ENCODE assay signal across 1 cellular context in genomic region chr3:51538459-51539290, GRCh38.
TF ChIP-seq lines count a peak whose summit lies in the region.

TSS of gene RAD54L2 (plus strand) at chr3:51538719. CDS start at chr3:51590421, 51,702 bp downstream.

TF ChIP-seq in HEK293, 187 proteins besides CTCF, POLR2A, EP300 and RAD21 (continued from another document and continues in another):
- peak; percentile 70; the same call in 1 of the 2 replicates for TF ChIP-seq ZBTB6 (tag by site-specific recombination; IDR thresholded peaks at IDR 0.05)
- TF ChIP-seq ZNF214 (tag by site-specific recombination; IDR thresholded peaks at IDR 0.05; ENCODE audit: borderline replicate concordance), result no peak
- peak; percentile 79 for TF ChIP-seq YY2 (tag by site-specific recombination; IDR thresholded peaks at IDR 0.05)
- TF ChIP-seq ZNF785 (tag by site-specific recombination; IDR thresholded peaks at IDR 0.05), result peak; percentile 88; the same call in 1 of the 2 replicates
- no peak for TF ChIP-seq PRDM6 (tag by site-specific recombination; IDR thresholded peaks at IDR 0.05)
- TF ChIP-seq ZNF610 (tag by site-specific recombination; IDR thresholded peaks at IDR 0.05; ENCODE audit: borderline replicate concordance), result no peak
- TF ChIP-seq KLF1 (tag by site-specific recombination; IDR thresholded peaks at IDR 0.05), result 0 out of 2 replicates have a peak, but pooled peaks have one; percentile 16
- no peak for TF ChIP-seq MEIS1 (CRISPR knock-in tag; IDR thresholded peaks at IDR 0.05; ENCODE audit: borderline replicate concordance)
- no peak for TF ChIP-seq WT1 (tag by site-specific recombination; IDR thresholded peaks at IDR 0.05)
- no peak for TF ChIP-seq ZNF266 (tag by site-specific recombination; IDR thresholded peaks at IDR 0.05; ENCODE audit: low read depth)
- peak; percentile 92 for TF ChIP-seq ZNF626 (tag by site-specific recombination; IDR thresholded peaks at IDR 0.05)
- TF ChIP-seq GLI4 (tag by site-specific recombination; IDR thresholded peaks at IDR 0.05), result peak; percentile 84; the same call in 1 of the 2 replicates
- TF ChIP-seq ZNF768 (tag by site-specific recombination; IDR thresholded peaks at IDR 0.05), result no peak
- TF ChIP-seq ZNF510 (tag by site-specific recombination; IDR thresholded peaks at IDR 0.05; ENCODE audit: insufficient replicate concordance), result no peak
- TF ChIP-seq ZBTB20 (tag by site-specific recombination; IDR thresholded peaks at IDR 0.05), result no peak
- TF ChIP-seq ZNF140 (tag by site-specific recombination; IDR thresholded peaks at IDR 0.05), result no peak
- no peak for TF ChIP-seq ZNF37A (tag by site-specific recombination; IDR thresholded peaks at IDR 0.05)
- no peak for TF ChIP-seq ZNF112 (tag by site-specific recombination; IDR thresholded peaks at IDR 0.05)
- no peak for TF ChIP-seq ZNF302 (tag by site-specific recombination; IDR thresholded peaks at IDR 0.05; ENCODE audit: low read depth)
- peak; percentile 74 for TF ChIP-seq YY1 (tag by site-specific recombination; IDR thresholded peaks at IDR 0.05)
- peak; percentile 64 for TF ChIP-seq PBX3 (CRISPR knock-in tag; IDR thresholded peaks at IDR 0.05)
- TF ChIP-seq ZNF148 (tag by site-specific recombination; IDR thresholded peaks at IDR 0.05; ENCODE audit: borderline replicate concordance), result no peak
- no peak for TF ChIP-seq ZNF16 (tag by site-specific recombination; IDR thresholded peaks at IDR 0.05; ENCODE audit: low read depth)
- no peak for TF ChIP-seq KLF7 (tag by site-specific recombination; IDR thresholded peaks at IDR 0.05; ENCODE audit: borderline replicate concordance)
- TF ChIP-seq IKZF3 (tag by site-specific recombination; IDR thresholded peaks at IDR 0.05), result peak; percentile 88
- no peak for TF ChIP-seq ZNF433 (tag by site-specific recombination; IDR thresholded peaks at IDR 0.05; ENCODE audit: low read depth)
- 0 out of 2 replicates have a peak, but pooled peaks have one; percentile 38 for TF ChIP-seq KLF9 (tag by site-specific recombination; IDR thresholded peaks at IDR 0.05; ENCODE audit: low read depth)
- no peak for TF ChIP-seq ZNF514 (tag by site-specific recombination; IDR thresholded peaks at IDR 0.05)
- no peak for TF ChIP-seq GLI2 (tag by site-specific recombination; IDR thresholded peaks at IDR 0.05; ENCODE audit: borderline replicate concordance, low read depth)
- no peak for TF ChIP-seq ZNF560 (tag by site-specific recombination; IDR thresholded peaks at IDR 0.05; ENCODE audit: borderline replicate concordance)
- TF ChIP-seq, protein P1, sequence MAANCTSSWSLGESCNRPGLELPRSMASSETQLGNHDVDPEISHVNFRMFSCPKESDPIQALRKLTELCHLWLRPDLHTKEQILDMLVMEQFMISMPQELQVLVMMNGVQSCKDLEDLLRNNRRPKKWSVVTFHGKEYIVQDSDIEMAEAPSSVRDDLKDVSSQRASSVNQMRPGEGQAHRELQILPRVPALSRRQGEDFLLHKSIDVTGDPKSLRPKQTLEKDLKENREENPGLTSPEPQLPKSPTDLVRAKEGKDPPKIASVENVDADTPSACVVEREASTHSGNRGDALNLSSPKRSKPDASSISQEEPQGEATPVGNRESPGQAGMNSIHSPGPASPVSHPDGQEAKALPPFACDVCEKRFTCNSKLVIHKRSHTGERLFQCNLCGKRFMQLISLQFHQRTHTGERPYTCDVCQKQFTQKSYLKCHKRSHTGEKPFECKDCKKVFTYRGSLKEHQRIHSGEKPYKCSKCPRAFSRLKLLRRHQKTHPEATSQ (tag by site-specific recombination; IDR thresholded peaks at IDR 0.05), result peak; percentile 99
- no peak for TF ChIP-seq ZNF623 (tag by site-specific recombination; IDR thresholded peaks at IDR 0.05)
- no peak for TF ChIP-seq ZNF747 (tag by site-specific recombination; IDR thresholded peaks at IDR 0.05)
- TF ChIP-seq FEZF1 (tag by site-specific recombination; IDR thresholded peaks at IDR 0.05), result no peak
- TF ChIP-seq RBAK (tag by site-specific recombination; IDR thresholded peaks at IDR 0.05), result no peak
- peak; percentile 94 for TF ChIP-seq ZSCAN30 (tag by site-specific recombination; IDR thresholded peaks at IDR 0.05)
- TF ChIP-seq ZNF596 (tag by site-specific recombination; IDR thresholded peaks at IDR 0.05), result 0 out of 2 replicates have a peak, but pooled peaks have one; percentile 14
- no peak for TF ChIP-seq ZNF114 (tag by site-specific recombination; IDR thresholded peaks at IDR 0.05)
- TF ChIP-seq ZNF704 (tag by site-specific recombination; IDR thresholded peaks at IDR 0.05), result no peak
- no peak for TF ChIP-seq ZNF530 (tag by site-specific recombination; IDR thresholded peaks at IDR 0.05; ENCODE audit: low read depth)
- no peak for TF ChIP-seq SALL2 (tag by site-specific recombination; IDR thresholded peaks at IDR 0.05; ENCODE audit: borderline replicate concordance)
- no peak; the same call in 1 of the 2 replicates for TF ChIP-seq MZF1 (tag by site-specific recombination; IDR thresholded peaks at IDR 0.05; ENCODE audit: borderline replicate concordance)
- TF ChIP-seq BCL6B (tag by site-specific recombination; IDR thresholded peaks at IDR 0.05), result no peak
- TF ChIP-seq, protein P2, sequence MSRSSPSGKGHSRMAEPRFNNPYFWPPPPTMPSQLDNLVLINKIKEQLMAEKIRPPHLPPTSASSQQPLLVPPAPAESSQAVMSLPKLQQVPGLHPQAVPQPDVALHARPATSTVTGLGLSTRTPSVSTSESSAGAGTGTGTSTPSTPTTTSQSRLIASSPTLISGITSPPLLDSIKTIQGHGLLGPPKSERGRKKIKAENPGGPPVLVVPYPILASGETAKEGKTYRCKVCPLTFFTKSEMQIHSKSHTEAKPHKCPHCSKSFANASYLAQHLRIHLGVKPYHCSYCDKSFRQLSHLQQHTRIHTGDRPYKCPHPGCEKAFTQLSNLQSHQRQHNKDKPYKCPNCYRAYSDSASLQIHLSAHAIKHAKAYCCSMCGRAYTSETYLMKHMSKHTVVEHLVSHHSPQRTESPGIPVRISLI (tag by site-specific recombination; IDR thresholded peaks at IDR 0.05), result no peak
- TF ChIP-seq ZNF391 (tag by site-specific recombination; IDR thresholded peaks at IDR 0.05; ENCODE audit: borderline replicate concordance, low read depth), result 0 out of 2 replicates have a peak, but pooled peaks have one; percentile 55
- TF ChIP-seq EGR2 (tag by site-specific recombination; IDR thresholded peaks at IDR 0.05; ENCODE audit: low read depth), result no peak
- TF ChIP-seq ZFP37 (tag by site-specific recombination; IDR thresholded peaks at IDR 0.05), result peak; percentile 69; the same call in 1 of the 2 replicates
- no peak for TF ChIP-seq MYNN (tag by site-specific recombination; IDR thresholded peaks at IDR 0.05; ENCODE audit: borderline replicate concordance)
- peak; percentile 70; the same call in 1 of the 2 replicates for TF ChIP-seq ZNF221 (tag by site-specific recombination; IDR thresholded peaks at IDR 0.05; ENCODE audit: borderline replicate concordance)
- 0 out of 2 replicates have a peak, but pooled peaks have one; percentile 24 for TF ChIP-seq ZBTB49 (tag by site-specific recombination; IDR thresholded peaks at IDR 0.05; ENCODE audit: low read depth)
- TF ChIP-seq ZNF132 (tag by site-specific recombination; IDR thresholded peaks at IDR 0.05; ENCODE audit: borderline replicate concordance), result no peak
- TF ChIP-seq PRDM1 (tag by site-specific recombination; IDR thresholded peaks at IDR 0.05), result no peak
- no peak for TF ChIP-seq ZNF791 (tag by site-specific recombination; IDR thresholded peaks at IDR 0.05)
- peak; percentile 74 for TF ChIP-seq ZBTB26 (tag by site-specific recombination; optimal IDR thresholded peaks at IDR 0.05)
- no peak for TF ChIP-seq BCL11B (tag by site-specific recombination; IDR thresholded peaks at IDR 0.05; ENCODE audit: low read depth)
- TF ChIP-seq ZNF121 (tag by site-specific recombination; IDR thresholded peaks at IDR 0.05), result no peak
- TF ChIP-seq SETDB1 (IDR thresholded peaks at IDR 0.05; ENCODE audit: insufficient read length, low read length), result no peak
